ENCODE assay signal across 11 cellular contexts in genomic region chr19:18941628-18942354, GRCh38. TPM values are rescaled to one million over a fixed set of nuclear protein-coding genes. Genes with fewer than 3 reads are reported as not detected.
DNase-seq lines count a peak whose midpoint lies in the region; ATAC-seq and TF ChIP-seq lines count a peak whose summit lies in the region.
"Had no signal": no experiment of that assay in that cellular context is flagged by ENCODE, and none has a peak within 500 bp of the region (broad histone marks: within the 10 kb centered on the region; RNA-seq: fewer than 3 reads in every experiment).

No MANE protein-coding gene starts in this region.

- intact Hi-C loops in breast epithelium (cut with DNase I; ENCODE audit: low total_unique reads) (no loop called here), thyroid gland (cut with DNase I) (loop anchor here (5.0 kb wide), 1 partner anchor 46 kb away; no protein-coding TSS in a partner anchor), lower lobe of right lung (cut with DNase I) (no loop called here)

- H3K4me3 Mint-ChIP-seq in activated naive CD4-positive, alpha-beta T cell treated with anti-CD3 and anti-CD28 coated beads, Interleukin-2, amount 50 U/mL, for 24 hours, result peak overlapping the region; percentile 63
- H3K4me3 Mint-ChIP-seq: activated CD4-positive, alpha-beta T cell treated with anti-CD3 and anti-CD28 coated beads, Interleukin-2, amount 10 ng/mL, durations not matched to agents 7 days and 5 days had no signal

- WGBS in thyroid gland, 2 donors, result 73 to 74% methylated on average over 18 of the region's 18 CpGs

- H3K27me3 Mint-ChIP-seq in activated naive CD4-positive, alpha-beta T cell treated with anti-CD3 and anti-CD28 coated beads, Interleukin-2, amount 50 U/mL, for 24 hours, result peaks cover 14% of the 10 kb centered on the region

- H3K36me3 Mint-ChIP-seq in activated naive CD4-positive, alpha-beta T cell treated with anti-CD3 and anti-CD28 coated beads, Interleukin-2, amount 50 U/mL, for 24 hours, result no peaks in the 10 kb centered on the region

- no peak overlapping the region for H3K27ac Mint-ChIP-seq in activated naive CD4-positive, alpha-beta T cell treated with anti-CD3 and anti-CD28 coated beads, Interleukin-2, amount 50 U/mL, for 24 hours
- H3K27ac Mint-ChIP-seq: activated CD4-positive, alpha-beta T cell treated with anti-CD3 and anti-CD28 coated beads, Interleukin-2, amount 10 ng/mL, durations not matched to agents 7 days and 5 days had no signal

- H3K9me3 ChIP-seq in breast epithelium, result no peaks in the 10 kb centered on the region
- H3K9me3 ChIP-seq in mucosa of rectum (ENCODE audit: control insufficient read depth in 2 of 2, low read length in 2 of 2), result no peaks in the 10 kb centered on the region
- no peaks in the 10 kb centered on the region for H3K9me3 ChIP-seq in thyroid gland
- no peaks in the 10 kb centered on the region for H3K9me3 ChIP-seq in lower lobe of right lung

- H3K36me3 ChIP-seq in breast epithelium (no peaks in the 10 kb centered on the region), mucosa of rectum (ENCODE audit: control insufficient read depth in 2 of 2, insufficient read depth in 2 of 2, low read length in 2 of 2) (no peaks in the 10 kb centered on the region), thyroid gland (peaks cover 5% of the 10 kb centered on the region in 2 donors), lower lobe of right lung (peaks cover 6% of the 10 kb centered on the region)

- H3K4me3 ChIP-seq in breast epithelium, result peak overlapping the region; percentile 11 to 97 (median 81)
- H3K4me3 ChIP-seq in mucosa of rectum (ENCODE audit: low read length in 2 of 2), result peak overlapping the region; percentile 53 to 59
- peak overlapping the region in 1 of 3 donors; percentile 12 for H3K4me3 ChIP-seq in thyroid gland (replicated peaks in 1 of 3)
- H3K4me3 ChIP-seq in lower lobe of right lung, result no peak overlapping the region

- DNase-seq in activated naive CD4-positive, alpha-beta T cell treated with anti-CD3 and anti-CD28 coated beads, Interleukin-2, amount 50 U/mL, for 16 hours, result no peak
- no peak for DNase-seq in breast epithelium (ENCODE audit: low spot score in 2 of 2)
- peak in 1 of 2 donors; percentile 24 for DNase-seq in thyroid gland
- no peak for DNase-seq in activated CD4-positive, alpha-beta T cell treated with anti-CD3 and anti-CD28 coated beads for 48 hours
- DNase-seq in G401 (ENCODE audit: low spot score), result no peak
- no peak for DNase-seq in lower lobe of right lung
- DNase-seq: NCI-H2227 treated with DMSO at 0.1 percent for 48 hours had no signal

- TF ChIP-seq POLR2A in breast epithelium (IDR thresholded peaks at IDR 0.05) (no peak), thyroid gland (IDR thresholded peaks at IDR 0.05) (no peak)

- H3K27ac ChIP-seq in breast epithelium (peak overlapping the region; percentile 40 to 83), mucosa of rectum (ENCODE audit: low read depth in 2 of 2, low read length in 2 of 2) (no peak overlapping the region), thyroid gland (peak overlapping the region in 2 of 3 donors; percentile 25 to 45), lower lobe of right lung (no peak overlapping the region)

- H3K4me1 Mint-ChIP-seq in activated naive CD4-positive, alpha-beta T cell treated with anti-CD3 and anti-CD28 coated beads, Interleukin-2, amount 50 U/mL, for 24 hours, result peaks cover 7% of the 10 kb centered on the region

- no peaks in the 10 kb centered on the region for H3K27me3 ChIP-seq in breast epithelium
- peaks cover 5 to 6% of the 10 kb centered on the region in 2 donors for H3K27me3 ChIP-seq in mucosa of rectum (ENCODE audit: control insufficient read depth in 2 of 2, insufficient read depth in 2 of 2, low read length in 2 of 2)
- no peaks in the 10 kb centered on the region for H3K27me3 ChIP-seq in thyroid gland
- no peaks in the 10 kb centered on the region for H3K27me3 ChIP-seq in lower lobe of right lung (ENCODE audit: low read depth)

- in situ Hi-C loops in G401 (cut with HindIII; ENCODE audit: low sequenced_read_pairs), result no loop called here

- ATAC-seq in lower lobe of right lung, result no peak

- no peak for TF ChIP-seq CTCF in breast epithelium (IDR thresholded peaks at IDR 0.05)
- no peak for TF ChIP-seq CTCF in thyroid gland (IDR thresholded peaks at IDR 0.05)
- TF ChIP-seq CTCF in lower lobe of right lung (IDR thresholded peaks at IDR 0.05), result no peak

- H3K4me1 ChIP-seq in breast epithelium (peaks cover 0 to 4% of the 10 kb centered on the region in 2 donors), mucosa of rectum (ENCODE audit: control insufficient read depth in 2 of 2, insufficient read depth in 2 of 2, low read length in 2 of 2) (peaks cover 0 to 5% of the 10 kb centered on the region in 2 donors), thyroid gland (peaks cover 9 to 15% of the 10 kb centered on the region in 2 donors), lower lobe of right lung (peaks cover 14% of the 10 kb centered on the region)

- H3K9ac ChIP-seq in mucosa of rectum (ENCODE audit: low read depth in 1 of 2, low read length in 2 of 2), result no peak overlapping the region

- no peaks in the 10 kb centered on the region for H3K9me3 Mint-ChIP-seq in activated naive CD4-positive, alpha-beta T cell treated with anti-CD3 and anti-CD28 coated beads, Interleukin-2, amount 50 U/mL, for 24 hours
- H3K9me3 Mint-ChIP-seq: activated CD4-positive, alpha-beta T cell treated with anti-CD3 and anti-CD28 coated beads, Interleukin-2, amount 10 ng/mL, durations not matched to agents 7 days and 5 days had no signal

RNA-seq across cellular contexts. Expression of gene HOMER3, which starts 0.8 kb away (rescaled TPM):
- total RNA-seq in breast epithelium (10 to 100 TPM; 34.2 to 62.6 (median 56.6) TPM), thyroid gland (100 to 1,000 TPM in 1 of 4 donors, 10 to 100 TPM in 3; 55.6 to 169 (median 63.4) TPM), lower lobe of right lung (20.5 TPM)
- 25.0 and 57.7 TPM in 2 replicates for total RNA-seq in G401 (2014; rRNA removed; shearing (Covaris generic))
- total RNA-seq: activated CD4-positive, alpha-beta T cell treated with anti-CD3 and anti-CD28 coated beads, Interleukin-2, amount 10 ng/mL, durations not matched to agents 7 days and 5 days had no signal

RNA-seq across cellular contexts. Expression of gene DDX49, which starts 22.3 kb away (rescaled TPM):
- total RNA-seq in breast epithelium (10 to 100 TPM; 34.1 to 44.9 (median 40.2) TPM), thyroid gland (10 to 100 TPM; 33.5 to 63.7 (median 46.0) TPM), lower lobe of right lung (32.2 TPM)
- 64.6 and 77.8 TPM in 2 replicates for total RNA-seq in G401 (2014; rRNA removed; shearing (Covaris generic))

RNA-seq across cellular contexts. Expression of gene COPE, which starts 22.6 kb away (rescaled TPM):
- 100 to 1,000 TPM; 144 to 204 (median 190) TPM for total RNA-seq in breast epithelium
- 100 to 1,000 TPM; 192 to 405 (median 329) TPM for total RNA-seq in thyroid gland
- 410 and 516 TPM in 2 replicates for total RNA-seq in G401 (2014; rRNA removed; shearing (Covaris generic))
- total RNA-seq in lower lobe of right lung, result 145 TPM

RNA-seq across cellular contexts. Expression of gene CERS1, which starts 45.8 kb away (rescaled TPM):
- under 1 TPM in 2 of 3 donors, not detected in 1; 0.29 to 0.66 TPM for total RNA-seq in breast epithelium
- 1 to 10 TPM in 1 of 4 donors, under 1 TPM in 3; 0.24 to 1.3 (median 0.59) TPM for total RNA-seq in thyroid gland
- 10.5 and 13.1 TPM in 2 replicates for total RNA-seq in G401 (2014; rRNA removed; shearing (Covaris generic))
- not detected for total RNA-seq in lower lobe of right lung
- total RNA-seq: activated CD4-positive, alpha-beta T cell treated with anti-CD3 and anti-CD28 coated beads, Interleukin-2, amount 10 ng/mL, durations not matched to agents 7 days and 5 days; subcutaneous adipose tissue had no signal

Comparison
In these comparisons a context has a peak if more than half of its experiments do, and no peak if none do; other contexts are left out.
1. H3K27ac ChIP-seq: peak in breast epithelium (2 of 2) and thyroid gland (2 of 3); none in mucosa of rectum (0 of 2) and lower lobe of right lung (single experiment).